26 cellular contexts compared by ENCODE assay signal in genomic region chr20:3398681-3399252, GRCh38. TPM values are rescaled to one million over a fixed set of nuclear protein-coding genes. Genes with fewer than 3 reads are reported as not detected.
A peak's percentile ranks its signal among the peaks of the same experiment; 100 is the strongest.
DNase-seq lines count a peak whose midpoint lies in the region; ATAC-seq, FAIRE-seq and TF ChIP-seq lines count a peak whose summit lies in the region.
"Had no signal": no experiment of that assay in that cellular context is flagged by ENCODE, and none has a peak within 500 bp of the region (broad histone marks: within the 10 kb centered on the region; RNA-seq: fewer than 3 reads in every experiment).

No MANE protein-coding gene starts in this region.

- POLR2A ChIA-PET in AG04450 (lab: Yijun Ruan, JAX) = interaction anchor here (1.4 to 1.8 kb wide), 3 partner anchors 9 to 217 kb away, joined by 3 to 6 read pairs (median 3); partner anchors contain the start of genes ATRN and DNAAF9

- peaks cover 8% of the 10 kb centered on the region for H3K4me1 Mint-ChIP-seq in CD14-positive monocyte

- CTCF ChIA-PET in AG04450 (lab: Charles Lee) = no interaction called here

- no peak for FAIRE-seq in bronchial epithelial cell (lab: Jason Lieb, UNC)
- FAIRE-seq: TTC549 had no signal

- no peak for TF ChIP-seq CTCF in AG04450 (IDR thresholded peaks at IDR 0.05; ENCODE audit: low read depth, low read length)
- no peak for TF ChIP-seq CTCF in bronchial epithelial cell (IDR thresholded peaks at IDR 0.05; ENCODE audit: insufficient read depth, low read length, severe bottlenecking)
- TF ChIP-seq CTCF in CD14-positive monocyte (IDR thresholded peaks at IDR 0.05) = no peak

- peaks cover 0 to 2% (median 0%) of the 10 kb centered on the region in 3 donors for H3K27me3 Mint-ChIP-seq in CD14-positive monocyte (ENCODE audit: low read depth in 3 of 3)
- H3K27me3 Mint-ChIP-seq: activated T-cell treated with anti-CD3 and anti-CD28 coated beads, Interleukin-2, amount 50 U/mL, for 24 hours; naive B cell; T-cell had no signal

- no peak overlapping the region for H3K4me3 Mint-ChIP-seq in CD14-positive monocyte
- H3K4me3 Mint-ChIP-seq: activated T-cell treated with anti-CD3 and anti-CD28 coated beads, Interleukin-2, amount 50 U/mL, for 24 hours; T-cell had no signal

- H3K27ac Mint-ChIP-seq in CD14-positive monocyte = no peak overlapping the region
- H3K27ac Mint-ChIP-seq: activated T-cell treated with anti-CD3 and anti-CD28 coated beads, Interleukin-2, amount 50 U/mL, for 24 hours; T-cell had no signal

- H3K4me3 ChIP-seq in AG04450 (ENCODE audit: low read depth, low read length) = no peak overlapping the region
- H3K4me3 ChIP-seq in bronchial epithelial cell (ENCODE audit: low read depth, low read length) = no peak overlapping the region
- H3K4me3 ChIP-seq: adrenal gland, dorsolateral prefrontal cortex, PC-9, right atrium auricular region, stomach, tibial nerve had no signal

- H3K9me3 ChIP-seq in AG04450 (ENCODE audit: control insufficient read depth, insufficient read depth, low read length) = no peaks in the 10 kb centered on the region; the same call in 1 of the 2 replicates
- H3K9me3 ChIP-seq: adrenal gland, right atrium auricular region, tibial nerve had no signal

- H3K9me3 Mint-ChIP-seq in CD14-positive monocyte = peaks cover 4 to 14% (median 8%) of the 10 kb centered on the region in 7 donors

- H3K27me3 ChIP-seq in AG04450 (ENCODE audit: control insufficient read depth, insufficient read depth, low read length) = no peaks in the 10 kb centered on the region
- no peaks in the 10 kb centered on the region for H3K27me3 ChIP-seq in bronchial epithelial cell (ENCODE audit: control insufficient read depth, insufficient read depth, low read length)
- H3K27me3 ChIP-seq: adrenal gland, dorsolateral prefrontal cortex, right atrium auricular region, stomach, tibial nerve had no signal

- no peaks in the 10 kb centered on the region for H3K36me3 ChIP-seq in bronchial epithelial cell (ENCODE audit: control insufficient read depth, insufficient read depth, low read length)
- H3K36me3 ChIP-seq: adrenal gland, right atrium auricular region, stomach, tibial nerve had no signal

- peak overlapping the region; percentile 49 for H3K27ac ChIP-seq in AG04450 (ENCODE audit: low read depth, low read length)
- H3K27ac ChIP-seq: adrenal gland, C4-2B, KMS-11, PC-9, right atrium auricular region, tibial nerve had no signal

- ATAC-seq in GM18505 (IDR thresholded peaks at IDR 0.05; ENCODE audit: unreplicated experiment) = no peak
- ATAC-seq: T-cell had no signal

- peaks cover 13 to 26% of the 10 kb centered on the region in 2 donors for H3K36me3 Mint-ChIP-seq in CD14-positive monocyte

- intact Hi-C loops in CD14-positive monocyte (cut with micrococcal nuclease) = no loop called here

- peak; percentile 50 for DNase-seq in AG04450 (ENCODE audit: low read depth, low spot score)
- peak; percentile 78 for DNase-seq in HCEC 1CT
- peak; percentile 13 for DNase-seq in bronchial epithelial cell (ENCODE audit: low read depth)
- peak; percentile 63 for DNase-seq in hepatic stellate cell (ENCODE audit: low spot score)
- DNase-seq in epidermal melanocyte (ENCODE audit: insufficient read length, low spot score) = no peak
- DNase-seq in amygdala (lab: John Stamatoyannopoulos, UW) = no peak
- DNase-seq in CD14-positive monocyte (ENCODE audit: low spot score) = no peak
- DNase-seq: activated T-cell treated with anti-CD3 and anti-CD28 coated beads, Interleukin-2, amount 50 U/mL, for 24 hours; adrenal gland; dorsolateral prefrontal cortex; naive B cell; NCI-H1048; NCI-H187; NCI-H2227 treated with DMSO at 0.1 percent for 48 hours; NCI-H82; PC-9; SIG-M5; stimulated activated CD4-positive, alpha-beta T cell treated with anti-CD3 and anti-CD28 coated beads, Interleukin-12 subunit alpha, Interleukin-12 subunit beta, amount 100 ng/mL, for 4 hours; stomach; T-cell had no signal

- TF ChIP-seq POLR2A in GM18505 (IDR thresholded peaks at IDR 0.05; ENCODE audit: borderline replicate concordance, extremely low read depth, insufficient read depth, insufficient read length) = no peak

RNA-seq across cellular contexts. Expression of gene DNAAF9, which starts 8.7 kb away (rescaled TPM):
- polyA plus RNA-seq in AG04450 (2011; rRNA removed) = 14.1 and 15.0 TPM in 2 replicates
- polyA minus RNA-seq in AG04450 (2011; rRNA and poly(A)+ RNA removed) = 17.7 and 18.5 TPM in 2 replicates
- total RNA-seq in bronchial epithelial cell = 5.5 and 6.7 TPM in 2 replicates
- polyA plus RNA-seq in CD14-positive monocyte = 1 to 10 TPM in 1 of 2 donors, under 1 TPM in 1; 0.53 to 1.2 TPM

Comparison
In these comparisons a context has a peak if more than half of its experiments do, and no peak if none do; other contexts are left out.
1. DNase-seq: peak in AG04450 (single experiment), HCEC 1CT (single experiment), bronchial epithelial cell (single experiment) and hepatic stellate cell (single experiment); none in epidermal melanocyte (single experiment), amygdala (0 of 56) and CD14-positive monocyte (single experiment).